Comparison of ENCODE assay signal across 8 cellular contexts in the genomic region with DNA sequence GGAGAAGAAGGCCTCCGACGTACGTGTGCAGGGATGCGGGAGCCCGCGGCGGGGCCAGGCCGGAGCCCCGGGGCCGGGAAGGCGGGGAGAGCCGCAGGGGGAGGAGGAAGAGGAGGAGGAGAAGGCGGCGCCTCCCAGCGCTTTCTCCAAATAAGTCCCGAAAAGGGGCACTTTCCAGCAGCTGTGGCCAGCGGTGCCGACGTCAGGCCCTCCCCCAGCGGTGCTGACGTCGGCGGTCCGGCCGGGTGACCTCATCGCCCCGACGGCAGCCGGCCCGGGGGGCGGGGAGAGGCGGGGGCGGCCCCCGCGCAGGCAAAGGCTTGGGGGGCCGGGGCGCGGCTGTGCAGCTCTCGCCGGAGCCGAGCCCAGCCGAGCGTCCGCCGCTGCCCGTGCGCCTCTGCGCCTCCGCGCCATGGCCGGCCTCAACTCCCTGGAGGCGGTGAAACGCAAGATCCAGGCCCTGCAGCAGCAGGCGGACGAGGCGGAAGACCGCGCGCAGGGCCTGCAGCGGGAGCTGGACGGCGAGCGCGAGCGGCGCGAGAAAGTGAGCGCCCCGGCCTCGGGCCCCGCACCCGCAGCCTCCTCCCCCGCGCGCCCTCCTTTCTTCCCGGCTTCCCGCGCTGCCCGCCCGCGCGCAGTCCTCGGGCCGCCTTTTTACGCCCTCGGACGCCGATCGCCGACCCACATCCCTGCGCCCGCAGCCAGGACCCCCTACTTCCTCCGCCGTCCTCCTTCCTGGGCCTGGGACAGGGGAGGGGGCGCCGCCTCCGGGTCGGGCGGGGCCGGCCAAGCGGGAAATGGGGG. TPM values are rescaled to one million over a fixed set of nuclear protein-coding genes. Genes with fewer than 3 reads are reported as not detected.
DNase-seq lines count a peak whose midpoint lies in the region; ATAC-seq, FAIRE-seq and TF ChIP-seq lines count a peak whose summit lies in the region.

A gene (plus strand): TSS at position 342 of the 804 bp plus-strand sequence. CDS start 71 bp downstream, at position 413.

- no peaks in the 10 kb centered on the region for H3K9me2 ChIP-seq in HCT116 (ENCODE audit: insufficient read depth)

- H3K9ac ChIP-seq in HCT116 (ENCODE audit: low read length): peak within 1 kb of the TSS; percentile 79
- H3K9ac ChIP-seq in mammary epithelial cell (ENCODE audit: insufficient read depth, low read length): peak within 1 kb of the TSS; percentile 99

- in situ Hi-C loops in mammary epithelial cell (cut with MboI; ENCODE audit: low sequenced_read_pairs in 2 of 2): no loop called here

- no peak for TF ChIP-seq RAD21 in HCT116 (IDR thresholded peaks at IDR 0.05; ENCODE audit: low read depth)

- H3K79me2 ChIP-seq in HCT116 (ENCODE audit: insufficient read depth, low read length): peaks cover 84% of the 10 kb centered on the region
- peaks cover 83% of the 10 kb centered on the region for H3K79me2 ChIP-seq in mammary epithelial cell (ENCODE audit: insufficient read depth, low read length)

- no peaks in the 10 kb centered on the region for H4K20me1 ChIP-seq in HCT116 (ENCODE audit: insufficient read depth)
- no peaks in the 10 kb centered on the region for H4K20me1 ChIP-seq in mammary epithelial cell (ENCODE audit: insufficient read depth, low read length)

- BruUV-seq in HCT116 (replicated peaks; lab: Mats Ljungman, UMichigan) (no TSS peak), mammary epithelial cell (replicated peaks; lab: Mats Ljungman, UMichigan) (no TSS peak)

- no peak for FAIRE-seq in small intestine (lab: Jason Lieb, UNC)

- CTCF ChIA-PET in HCT116 (lab: Charles Lee): interaction anchor here (0.9 kb wide), 1 partner anchor 35 kb away, joined by 3 read pairs; no protein-coding TSS in a partner anchor
- CTCF ChIA-PET in mammary epithelial cell (lab: Charles Lee; ENCODE audit: low non-redundant PET): no interaction called here

- peaks cover 24 to 46% of the 10 kb centered on the region in 2 experiments for H3K4me1 ChIP-seq in HCT116 (ENCODE audit: control insufficient read depth in 1 of 2, insufficient read depth in 2 of 2, low read length in 2 of 2)
- H3K4me1 ChIP-seq in mammary epithelial cell (ENCODE audit: insufficient read depth, low read length): peaks cover 36% of the 10 kb centered on the region
- H3K4me1 ChIP-seq in small intestine (ENCODE audit: control insufficient read depth in 2 of 2, insufficient read depth in 1 of 2, low read depth in 1 of 2, low read length in 1 of 2): peaks cover 7 to 8% of the 10 kb centered on the region in 2 donors

- H3K27me3 ChIP-seq in HCT116 (ENCODE audit: insufficient read depth, low read length): no peaks in the 10 kb centered on the region
- H3K27me3 ChIP-seq in WERI-Rb-1 (ENCODE audit: insufficient read depth, low read depth, severe bottlenecking): no peaks in the 10 kb centered on the region
- H3K27me3 ChIP-seq in mammary epithelial cell (ENCODE audit: insufficient read depth, low read length): no peaks in the 10 kb centered on the region
- no peaks in the 10 kb centered on the region for H3K27me3 ChIP-seq in small intestine (ENCODE audit: control insufficient read depth in 2 of 2, insufficient read depth in 2 of 2, low read length in 2 of 2)

- TF ChIP-seq CTCF in GM10266 (IDR thresholded peaks at IDR 0.05; ENCODE audit: control insufficient read depth, insufficient read depth, low read depth, missing control alignments): no peak
- no peak for TF ChIP-seq CTCF in HCT116 (IDR thresholded peaks at IDR 0.05 in 2 of 3, conservative IDR thresholded peaks at IDR 0.05 in 1 of 3; ENCODE audit: borderline replicate concordance in 1 of 3, insufficient read depth in 1 of 3, low read depth in 2 of 3, low read length in 2 of 3)
- TF ChIP-seq CTCF in WERI-Rb-1 (IDR thresholded peaks at IDR 0.05; ENCODE audit: low read depth, low read length): no peak
- no peak for TF ChIP-seq CTCF in mammary epithelial cell (conservative IDR thresholded peaks at IDR 0.05 in 1 of 2, IDR thresholded peaks at IDR 0.05 in 1 of 2; ENCODE audit: extremely low read depth in 1 of 2, insufficient read depth in 1 of 2, low read depth in 1 of 2, low read length in 2 of 2)

- dilution Hi-C loops in mammary epithelial cell (cut with HindIII; ENCODE audit: low sequenced_read_pairs): no loop called here

- H3K4me3 ChIP-seq in HCT116 (replicated peaks in 1 of 2; ENCODE audit: low read depth in 1 of 2, low read length in 2 of 2) (peak within 1 kb of the TSS; percentile 64 to 65), WERI-Rb-1 (ENCODE audit: low read depth, low read length) (peak within 1 kb of the TSS; percentile 85), mammary epithelial cell (replicated peaks in 1 of 3; ENCODE audit: insufficient read depth in 1 of 3, low read depth in 2 of 3, low read length in 3 of 3) (peak within 1 kb of the TSS; percentile 61 to 79 (median 73)), small intestine (ENCODE audit: low read depth in 1 of 2, low read length in 2 of 2) (peak within 1 kb of the TSS; percentile 74 to 97)

- H3K4me2 ChIP-seq in HCT116 (ENCODE audit: low read length): peak within 1 kb of the TSS; percentile 69
- peak within 1 kb of the TSS; percentile 85 for H3K4me2 ChIP-seq in mammary epithelial cell (ENCODE audit: insufficient read depth, low read depth, low read length)

- DNase-seq in GM10266 (ENCODE audit: extremely low spot score) (peak; percentile 94), HCT116 (ENCODE audit: low read depth, low spot score) (peak; percentile 72), NCI-H1105 treated with DMSO at 0.1 percent for 48 hours (lab: John Stamatoyannopoulos, UW) (peak; percentile 73), WERI-Rb-1 (peak; percentile 59), mammary epithelial cell (peak; percentile 93), iPS-NIHi7 (ENCODE audit: extremely low spot score) (peak; percentile 92), small intestine (peak; percentile 75)

- RAD21 ChIA-PET in HCT116 (lab: Charles Lee; ENCODE audit: low non-redundant PET in 1 of 2, low total read pairs in 2 of 2, uncharacterized antibody in 2 of 2, unreplicated experiment in 2 of 2): no interaction called here

- 0% methylated on average over 5 of the region's 101 CpGs for WGBS in mammary epithelial cell (ENCODE audit: low coverage, missing lambda C conversion rate)
- WGBS in small intestine, 3 donors: 0 to 1% (median 1%) methylated on average over 39 to 101 of the region's 101 CpGs

- H3K27ac ChIP-seq in HCT116 (ENCODE audit: low read depth, low read length): peak within 1 kb of the TSS; percentile 93
- H3K27ac ChIP-seq in WERI-Rb-1: peak within 1 kb of the TSS; percentile 95
- peak within 1 kb of the TSS; percentile 99 for H3K27ac ChIP-seq in mammary epithelial cell (ENCODE audit: insufficient read depth, low read depth, low read length)
- peak within 1 kb of the TSS; percentile 88 to 99 for H3K27ac ChIP-seq in small intestine (ENCODE audit: low read depth in 1 of 2, low read length in 1 of 2)

- TF ChIP-seq POLR2A in HCT116 (IDR thresholded peaks at IDR 0.05; ENCODE audit: borderline replicate concordance, extremely low read depth, insufficient read depth, insufficient read length): peak; percentile 11

- H3K9me3 ChIP-seq in HCT116 (ENCODE audit: control insufficient read depth in 1 of 2, insufficient read depth in 1 of 2, low read depth in 1 of 2, low read length in 2 of 2): no peaks in the 10 kb centered on the region
- H3K9me3 ChIP-seq in WERI-Rb-1 (ENCODE audit: severe bottlenecking): no peaks in the 10 kb centered on the region
- H3K9me3 ChIP-seq in mammary epithelial cell (replicated peaks; ENCODE audit: insufficient read depth, low read length): no peaks in the 10 kb centered on the region
- H3K9me3 ChIP-seq in small intestine (ENCODE audit: control insufficient read depth, low read depth): no peaks in the 10 kb centered on the region

- no peak within 1 kb of the TSS for H2AFZ ChIP-seq in HCT116 (ENCODE audit: low read depth, low read length, poor library complexity, severe bottlenecking)
- H2AFZ ChIP-seq in mammary epithelial cell (ENCODE audit: low read depth, low read length): peak within 1 kb of the TSS; percentile 34

- peak; percentile 74 for ATAC-seq in HCT116
- ATAC-seq in HG03520 (IDR thresholded peaks at IDR 0.05; ENCODE audit: unreplicated experiment): no peak

- H3K36me3 ChIP-seq in HCT116 (ENCODE audit: control insufficient read depth in 1 of 2, insufficient read depth in 2 of 2, low read length in 2 of 2): peaks cover 2 to 31% of the 10 kb centered on the region in 2 experiments; a peak in 1 of 4 replicates
- peaks cover 14% of the 10 kb centered on the region for H3K36me3 ChIP-seq in WERI-Rb-1
- H3K36me3 ChIP-seq in mammary epithelial cell (ENCODE audit: insufficient read depth, low read length): peaks cover 19% of the 10 kb centered on the region
- H3K36me3 ChIP-seq in small intestine (ENCODE audit: control insufficient read depth in 2 of 2, insufficient read depth in 2 of 2, low read length in 2 of 2): no peaks in the 10 kb centered on the region

- POLR2A ChIA-PET in HCT116 (lab: Charles Lee): interaction anchor here (0.6 to 1.2 kb wide), 7 partner anchors 10 to 657 kb away, joined by 3 read pairs; a partner anchor contains a TSS

- intact Hi-C loops in HCT116 (cut with micrococcal nuclease): no loop called here
- intact Hi-C loops in mammary epithelial cell (cut with micrococcal nuclease): no loop called here

TF ChIP-seq in HCT116, 20 proteins besides CTCF, POLR2A, EP300 and RAD21 (continues in another document):
- TF ChIP-seq POLR2AphosphoS5 (IDR thresholded peaks at IDR 0.05; ENCODE audit: low read depth, low read length): peak; percentile 80
- TF ChIP-seq EGR1 (IDR thresholded peaks at IDR 0.05; ENCODE audit: low read depth): peak; percentile 36; the same call in 1 of the 2 replicates
- TF ChIP-seq FOSL1 (IDR thresholded peaks at IDR 0.05; ENCODE audit: low read depth): no peak
- TF ChIP-seq YY1 (IDR thresholded peaks at IDR 0.05; ENCODE audit: extremely low read depth, insufficient replicate concordance, low read depth, low read length): no peak
- TF ChIP-seq, protein P1, sequence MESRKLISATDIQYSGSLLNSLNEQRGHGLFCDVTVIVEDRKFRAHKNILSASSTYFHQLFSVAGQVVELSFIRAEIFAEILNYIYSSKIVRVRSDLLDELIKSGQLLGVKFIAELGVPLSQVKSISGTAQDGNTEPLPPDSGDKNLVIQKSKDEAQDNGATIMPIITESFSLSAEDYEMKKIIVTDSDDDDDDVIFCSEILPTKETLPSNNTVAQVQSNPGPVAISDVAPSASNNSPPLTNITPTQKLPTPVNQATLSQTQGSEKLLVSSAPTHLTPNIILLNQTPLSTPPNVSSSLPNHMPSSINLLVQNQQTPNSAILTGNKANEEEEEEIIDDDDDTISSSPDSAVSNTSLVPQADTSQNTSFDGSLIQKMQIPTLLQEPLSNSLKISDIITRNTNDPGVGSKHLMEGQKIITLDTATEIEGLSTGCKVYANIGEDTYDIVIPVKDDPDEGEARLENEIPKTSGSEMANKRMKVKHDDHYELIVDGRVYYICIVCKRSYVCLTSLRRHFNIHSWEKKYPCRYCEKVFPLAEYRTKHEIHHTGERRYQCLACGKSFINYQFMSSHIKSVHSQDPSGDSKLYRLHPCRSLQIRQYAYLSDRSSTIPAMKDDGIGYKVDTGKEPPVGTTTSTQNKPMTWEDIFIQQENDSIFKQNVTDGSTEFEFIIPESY (IDR thresholded peaks at IDR 0.05; ENCODE audit: extremely low read depth, insufficient replicate concordance, low read length): no peak

RNA-seq across cellular contexts. Expression of the gene that starts here (rescaled TPM):
- 275 TPM for total RNA-seq in HCT116 (2021; ENCODE audit: unreplicated experiment)
- polyA plus RNA-seq in HCT116 (2012): 230 and 283 TPM in 2 replicates
- total RNA-seq in mammary epithelial cell: 100 to 1,000 TPM; 716 to 802 TPM
- 499 TPM for polyA plus RNA-seq in mammary epithelial cell
- polyA minus RNA-seq in mammary epithelial cell: 299 TPM
- 100 to 1,000 TPM; 135 to 238 (median 152) TPM for polyA plus RNA-seq in small intestine
